ENCODE assay signal across 22 cellular contexts in the genomic region with DNA sequence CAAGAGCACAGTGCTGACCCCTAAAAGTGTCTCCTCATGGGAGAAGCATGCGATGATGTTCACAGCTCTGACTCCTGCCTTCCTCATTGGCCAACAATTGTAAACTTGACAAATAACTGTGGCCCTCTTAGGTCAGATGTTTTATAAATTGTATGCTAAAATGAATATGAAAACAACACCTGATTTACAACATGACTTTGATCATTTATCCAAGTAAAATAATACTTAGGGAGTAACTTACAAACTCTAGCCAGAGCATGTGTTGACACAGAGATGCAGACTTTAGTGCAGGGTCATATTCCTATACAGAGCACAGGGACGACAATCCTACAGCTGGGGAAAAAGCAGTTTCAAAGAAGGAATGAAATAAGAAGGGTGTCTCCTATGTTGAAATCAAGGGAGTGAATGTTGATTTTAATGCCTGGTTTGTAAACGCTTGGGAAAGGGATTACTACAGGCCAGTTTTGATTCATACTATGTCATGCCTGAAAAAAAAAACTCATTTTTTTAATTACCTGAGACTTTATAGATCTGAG.
"Had no signal": no experiment of that assay in that cellular context is flagged by ENCODE, and none has a peak within 500 bp of the region (broad histone marks: within the 10 kb centered on the region; RNA-seq: fewer than 3 reads in every experiment).

No MANE protein-coding gene starts in this region.

- H3K4me3 ChIP-seq: colonic mucosa, esophagus muscularis mucosa, gastrocnemius medialis, left lung, ovary, psoas muscle, skin epidermis, thoracic aorta, tibial nerve, upper lobe of left lung had no signal

- DNase-seq: colonic mucosa; effector CD8-positive, alpha-beta T cell; endodermal cell; foreskin fibroblast; gastrocnemius medialis; head of caudate nucleus; left lung; mesendoderm; midbrain; naive thymus-derived CD4-positive, alpha-beta T cell; nephron progenitor cell; occipital lobe; ovary; psoas muscle; stimulated activated CD4-positive, alpha-beta T cell treated with anti-CD3 and anti-CD28 coated beads, Interleukin-15, amount 100 ng/mL, for 24 hours; stimulated activated CD4-positive, alpha-beta T cell treated with anti-CD3 and anti-CD28 coated beads, Interleukin-2, amount 100 ng/mL, for 48 hours; stimulated activated naive B cell treated with anti-CD40 and anti-IgM and Interleukin-4, amounts not matched to agents 10 μg/mL and 1 μg/mL and 100 μg/mL, for 72 hours; upper lobe of left lung had no signal

- H3K4me1 ChIP-seq: colonic mucosa, gastrocnemius medialis, left lung, psoas muscle, tibial nerve had no signal

- H3K27me3 ChIP-seq: colonic mucosa, esophagus muscularis mucosa, gastrocnemius medialis, left lung, ovary, tibial nerve, upper lobe of left lung had no signal

- H3K27ac ChIP-seq: colonic mucosa, esophagus muscularis mucosa, gastrocnemius medialis, left lung, ovary, psoas muscle, skin epidermis, thoracic aorta, tibial nerve, upper lobe of left lung had no signal

- H3K9me3 ChIP-seq: colonic mucosa, esophagus muscularis mucosa, gastrocnemius medialis, left lung, ovary, psoas muscle, thoracic aorta, tibial nerve, upper lobe of left lung had no signal

- ATAC-seq: gastrocnemius medialis; left lung; naive thymus-derived CD4-positive, alpha-beta T cell; psoas muscle; stimulated activated naive B cell treated with anti-CD40 and anti-IgM and Interleukin-4, amounts not matched to agents 10 μg/mL and 1 μg/mL and 100 μg/mL, for 72 hours had no signal

- H3K36me3 ChIP-seq: colonic mucosa, esophagus muscularis mucosa, gastrocnemius medialis, left lung, ovary, thoracic aorta, tibial nerve, upper lobe of left lung had no signal
